13 cellular contexts compared by ENCODE assay signal in genomic region chr7:111835066-111835465, GRCh38.
DNase-seq lines count a peak whose midpoint lies in the region; ATAC-seq, FAIRE-seq and TF ChIP-seq lines count a peak whose summit lies in the region.
"Had no signal": no experiment of that assay in that cellular context is flagged by ENCODE, and none has a peak within 500 bp of the region (broad histone marks: within the 10 kb centered on the region; RNA-seq: fewer than 3 reads in every experiment).

No MANE protein-coding gene starts in this region.

- H3K9me3 ChIP-seq in left lung (no peaks in the 10 kb centered on the region), PC-9 (ENCODE audit: insufficient read depth, low read depth) (no peaks in the 10 kb centered on the region)

- no peaks in the 10 kb centered on the region for H3F3A ChIP-seq in PC-9 (ENCODE audit: insufficient read depth, low read depth)

- H3K27me3 ChIP-seq in bronchial epithelial cell (ENCODE audit: control insufficient read depth, insufficient read depth, low read length), result no peaks in the 10 kb centered on the region
- no peaks in the 10 kb centered on the region for H3K27me3 ChIP-seq in left lung
- no peaks in the 10 kb centered on the region for H3K27me3 ChIP-seq in PC-9 (ENCODE audit: insufficient read depth, low read depth)
- H3K27me3 ChIP-seq: hepatocyte had no signal

- H2AFZ ChIP-seq in PC-9, result no peak overlapping the region
- H2AFZ ChIP-seq: hepatocyte had no signal

- intact Hi-C loops in left lung (cut with DNase I), result no loop called here
- intact Hi-C loops in PC-9 (cut with micrococcal nuclease; ENCODE audit: unreplicated experiment), result no loop called here
- intact Hi-C loops in left colon (cut with DNase I, micrococcal nuclease), result no loop called here

- peak; percentile 60 for DNase-seq in AG09319 (ENCODE audit: extremely low read depth, low read depth)
- DNase-seq in HS-5 (ENCODE audit: low read depth), result peak; percentile 61
- DNase-seq in bronchial epithelial cell (ENCODE audit: low read depth), result peak; percentile 79
- no peak for DNase-seq in left lung
- no peak for DNase-seq in SHP77 (lab: John Stamatoyannopoulos, UW)
- DNase-seq in PC-9, result no peak
- no peak for DNase-seq in left colon
- DNase-seq in activated naive CD4-positive, alpha-beta T cell treated with anti-CD3 and anti-CD28 coated beads, Interleukin-2, amount 50 U/mL, for 72 hours (ENCODE audit: low spot score in 2 of 2), result no peak
- DNase-seq: activated T-cell treated with anti-CD3 and anti-CD28 coated beads, Interleukin-2, amount 50 U/mL, for 4 hours had no signal

- H3K36me3 Mint-ChIP-seq in activated naive CD4-positive, alpha-beta T cell treated with anti-CD3 and anti-CD28 coated beads, Interleukin-2, amount 50 U/mL, for 72 hours, result no peaks in the 10 kb centered on the region
- H3K36me3 Mint-ChIP-seq: WTC11 had no signal

- no TSS peak for BruUV-seq in PC-9 (replicated peaks; lab: Mats Ljungman, UMichigan)

- H3K79me2 ChIP-seq in PC-9 (ENCODE audit: low read depth), result no peaks in the 10 kb centered on the region
- H3K79me2 ChIP-seq: hepatocyte had no signal

- CTCF ChIA-PET in PC-9 (lab: Charles Lee), result no interaction called here

- POLR2A ChIA-PET in PC-9 (lab: Charles Lee; ENCODE audit: unreplicated experiment), result interaction anchor here (0.6 kb wide), 1 partner anchor 13 kb away, joined by 3 read pairs; no protein-coding TSS in a partner anchor

- H4K20me1 ChIP-seq in PC-9 (ENCODE audit: insufficient read depth), result no peaks in the 10 kb centered on the region

- 0 out of 2 replicates have a peak, but pooled peaks cover 3% of the 10 kb centered on the region for H3K9me2 ChIP-seq in PC-9 (ENCODE audit: insufficient read depth)

- FAIRE-seq in bronchial epithelial cell (lab: Jason Lieb, UNC), result no peak
- FAIRE-seq: GM12891 had no signal

- H3K4me3 ChIP-seq in bronchial epithelial cell (ENCODE audit: low read depth, low read length) (no peak overlapping the region), left lung (no peak overlapping the region), PC-9 (no peak overlapping the region)
- H3K4me3 ChIP-seq: hepatocyte had no signal

- H3K36me3 ChIP-seq in bronchial epithelial cell (ENCODE audit: control insufficient read depth, insufficient read depth, low read length), result no peaks in the 10 kb centered on the region
- H3K36me3 ChIP-seq in left lung, result peaks cover 0 to 14% of the 10 kb centered on the region in 2 donors
- no peaks in the 10 kb centered on the region for H3K36me3 ChIP-seq in PC-9 (ENCODE audit: low read depth)

- no peak overlapping the region for H3K27ac Mint-ChIP-seq in activated naive CD4-positive, alpha-beta T cell treated with anti-CD3 and anti-CD28 coated beads, Interleukin-2, amount 50 U/mL, for 72 hours
- H3K27ac Mint-ChIP-seq: WTC11 had no signal

- ATAC-seq in left lung (peak; percentile 27), left colon (no peak)
- no peak for ATAC-seq in activated naive CD4-positive, alpha-beta T cell treated with anti-CD3 and anti-CD28 coated beads, Interleukin-2, amount 50 U/mL, for 72 hours
- ATAC-seq: activated T-cell treated with anti-CD3 and anti-CD28 coated beads, Interleukin-2, amount 50 U/mL, for 4 hours; Panc1; WTC11 had no signal

- H3K27ac ChIP-seq in left lung (no peak overlapping the region), PC-9 (no peak overlapping the region)
- H3K27ac ChIP-seq: hepatocyte had no signal

- TF ChIP-seq CTCF in AG09319 (IDR thresholded peaks at IDR 0.05; ENCODE audit: low read depth, low read length), result no peak
- no peak for TF ChIP-seq CTCF in bronchial epithelial cell (IDR thresholded peaks at IDR 0.05; ENCODE audit: insufficient read depth, low read length, severe bottlenecking)
- TF ChIP-seq CTCF in left lung (IDR thresholded peaks at IDR 0.05), result no peak
- TF ChIP-seq CTCF in PC-9 (conservative IDR thresholded peaks at IDR 0.05), result no peak

- no peak overlapping the region for H3K4me2 ChIP-seq in PC-9
- H3K4me2 ChIP-seq: hepatocyte had no signal

- no peaks in the 10 kb centered on the region for H3K9me3 Mint-ChIP-seq in activated naive CD4-positive, alpha-beta T cell treated with anti-CD3 and anti-CD28 coated beads, Interleukin-2, amount 50 U/mL, for 72 hours

- H3K4me1 ChIP-seq in left lung, result no peaks in the 10 kb centered on the region
- H3K4me1 ChIP-seq in PC-9 (replicated peaks; ENCODE audit: insufficient read depth), result no peaks in the 10 kb centered on the region

Comparison
In these comparisons a context has a peak if more than half of its experiments do, and no peak if none do; other contexts are left out.
1. DNase-seq: peak in AG09319 (single experiment), HS-5 (single experiment) and bronchial epithelial cell (single experiment); none in left lung (0 of 2), SHP77 (0 of 2), PC-9 (0 of 2), left colon (0 of 2) and activated naive CD4-positive, alpha-beta T cell treated with anti-CD3 and anti-CD28 coated beads, Interleukin-2, amount 50 U/mL, for 72 hours (0 of 2).